8 cellular contexts compared by ENCODE assay signal in genomic region chr2:186485871-186486650, GRCh38. TPM values are rescaled to one million over a fixed set of nuclear protein-coding genes. Genes with fewer than 3 reads are reported as not detected.
DNase-seq lines count a peak whose midpoint lies in the region; ATAC-seq lines count a peak whose summit lies in the region.

Gene ZC3H15, plus strand, starts transcription at chr2:186486260. Its CDS starts 123 bp downstream, at chr2:186486383.

- no peaks in the 10 kb centered on the region for H3K36me3 ChIP-seq in CD8-positive, alpha-beta memory T cell (ENCODE audit: insufficient read depth, low read length)

- peak within 1 kb of the TSS; percentile 97 to 100 (median 100) for H3K27ac Mint-ChIP-seq in CD8-positive, alpha-beta memory T cell

- POLR2A ChIA-PET in CD8-positive, alpha-beta memory T cell (lab: Charles Lee) = interaction anchor here (0.8 to 2.5 kb wide), 3 partner anchors 14 to 104 kb away, joined by 3 to 28 read pairs (median 5); partner anchors contain the start of gene ITGAV
- POLR2A ChIA-PET in activated CD8-positive, alpha-beta memory T cell treated with anti-CD3 and anti-CD28 coated beads for 36 hours (lab: Charles Lee) = interaction anchor here (2.5 kb wide), 1 partner anchor 104 kb away, joined by 19 read pairs; the partner anchor contains the start of gene ITGAV

- H3K4me1 ChIP-seq in CD8-positive, alpha-beta memory T cell (ENCODE audit: insufficient read depth, low read length) = peaks cover 60% of the 10 kb centered on the region

- no peaks in the 10 kb centered on the region for H3K27me3 ChIP-seq in CD8-positive, alpha-beta memory T cell (ENCODE audit: insufficient read depth, low read length, poor library complexity, severe bottlenecking)

- peaks cover 0 to 5% of the 10 kb centered on the region in 2 donors for H3K27me3 Mint-ChIP-seq in CD8-positive, alpha-beta memory T cell

- H3K27ac ChIP-seq in CD8-positive, alpha-beta memory T cell (ENCODE audit: low read depth, low read length) = peak within 1 kb of the TSS; percentile 99

- peak within 1 kb of the TSS; percentile 97 for H3K4me3 ChIP-seq in CD8-positive, alpha-beta memory T cell (ENCODE audit: low read length)

- H3K4me3 Mint-ChIP-seq in CD8-positive, alpha-beta memory T cell = peak within 1 kb of the TSS; percentile 97 to 99 (median 98)

- peaks cover 0 to 23% (median 2%) of the 10 kb centered on the region in 3 donors for H3K36me3 Mint-ChIP-seq in CD8-positive, alpha-beta memory T cell

- ATAC-seq in GM19467 (IDR thresholded peaks at IDR 0.05; ENCODE audit: unreplicated experiment) = peak; percentile 87

- H3K9me3 ChIP-seq in CD8-positive, alpha-beta memory T cell (ENCODE audit: low read length) = no peaks in the 10 kb centered on the region

- H3K9me3 Mint-ChIP-seq in CD8-positive, alpha-beta memory T cell = no peaks in the 10 kb centered on the region

- peaks cover 55 to 65% (median 58%) of the 10 kb centered on the region in 3 donors for H3K4me1 Mint-ChIP-seq in CD8-positive, alpha-beta memory T cell

- DNase-seq in CD8-positive, alpha-beta memory T cell = peak; percentile 95 to 98 (median 96)
- DNase-seq in HS-27A (ENCODE audit: low read depth) (peak; percentile 87), NOMO-1 (lab: John Stamatoyannopoulos, UW; ENCODE audit: unreplicated experiment in 2 of 2) (peak; percentile 93 to 95), lung microvascular endothelial cell (ENCODE audit: low read depth in 2 of 2) (peak; percentile 98 to 99)
- peak; percentile 95 for DNase-seq in effector CD8-positive, alpha-beta T cell (lab: John Stamatoyannopoulos, UW)
- DNase-seq in stimulated activated CD4-positive, alpha-beta T cell treated with anti-CD3 and anti-CD28 coated beads, TNF-alpha, amount 100 ng/mL, for 48 hours (ENCODE audit: low read depth in 3 of 3) = peak; percentile 89 to 94 (median 92)

- CTCF ChIA-PET in CD8-positive, alpha-beta memory T cell (lab: Charles Lee) = interaction anchor here (1.3 to 1.9 kb wide), 4 partner anchors 9 to 18 kb away, joined by 3 to 5 read pairs (median 4); no protein-coding TSS in a partner anchor
- CTCF ChIA-PET in activated CD8-positive, alpha-beta memory T cell treated with anti-CD3 and anti-CD28 coated beads for 36 hours (lab: Charles Lee) = no interaction called here

RNA-seq across cellular contexts. Expression of gene ZC3H15, which starts in this region (rescaled TPM):
- 100 to 1,000 TPM; 101 to 104 TPM for total RNA-seq in CD8-positive, alpha-beta memory T cell
- 66.9 TPM for polyA plus RNA-seq in CD8-positive, alpha-beta memory T cell
- 100 to 1,000 TPM; 104 to 105 TPM for total RNA-seq in activated CD8-positive, alpha-beta memory T cell treated with anti-CD3 and anti-CD28 coated beads for 36 hours
- 43.1 and 43.2 TPM in 2 replicates for total RNA-seq in lung microvascular endothelial cell

Comparison
In these comparisons a context has a peak if more than half of its experiments do, and no peak if none do; other contexts are left out.
1. Peak in every context shown above with its lines: DNase-seq, ATAC-seq, H3K4me3 ChIP-seq and H3K27ac ChIP-seq.